Comparison of ENCODE assay signal across 8 cellular contexts in genomic region chr3:42846682-42847522, GRCh38. TPM values are rescaled to one million over a fixed set of nuclear protein-coding genes. Genes with fewer than 3 reads are reported as not detected.
DNase-seq lines count a peak whose midpoint lies in the region; ATAC-seq and TF ChIP-seq lines count a peak whose summit lies in the region.

No MANE protein-coding gene starts in this region.

- peaks cover 8% of the 10 kb centered on the region; the same call in 1 of the 2 replicates for H3K4me1 Mint-ChIP-seq in HFFc6 (ENCODE audit: low read depth)

- no peak overlapping the region for H3K4me3 Mint-ChIP-seq in HFFc6

- peak overlapping the region; percentile 47 for H3K27ac ChIP-seq in cingulate gyrus (ENCODE audit: low read depth, low read length)

- TF ChIP-seq CTCF in HFFc6 (IDR thresholded peaks at IDR 0.05): no peak

- peak; percentile 83 for ATAC-seq in GM18867 (IDR thresholded peaks at IDR 0.05; ENCODE audit: unreplicated experiment)

- H3K9me3 Mint-ChIP-seq in HFFc6: no peaks in the 10 kb centered on the region

- H3K27me3 Mint-ChIP-seq in HFFc6 (ENCODE audit: insufficient read depth): peaks cover 13% of the 10 kb centered on the region

- no peak overlapping the region for H3K27ac Mint-ChIP-seq in HFFc6

- DNase-seq in Kasumi-1 (lab: John Stamatoyannopoulos, UW) (peak; percentile 79 to 89), putamen (ENCODE audit: low spot score) (peak; percentile 27), T-helper 9 cell (no peak), SW 1271 (lab: John Stamatoyannopoulos, UW) (no peak), HFFc6 (no peak)
- DNase-seq in activated CD4-positive, alpha-beta T cell treated with anti-CD3 and anti-CD28 coated beads, Interleukin-2, amount 50 U/mL, for 1 hour: no peak

- H3K36me3 Mint-ChIP-seq in HFFc6 (ENCODE audit: low read depth): no peaks in the 10 kb centered on the region

RNA-seq across cellular contexts. Expression of gene CYP8B1, which starts 28.8 kb away (rescaled TPM):
- not detected for total RNA-seq in HFFc6 (2021; fragmentation: NEBNext Ultra II Directional; extraction: Animal tissue kit (Norgen Biotek cat#: 25700))

RNA-seq across cellular contexts. Expression of gene ACKR2, which starts 37.7 kb away (rescaled TPM):
- total RNA-seq in HFFc6 (2021; fragmentation: NEBNext Ultra II Directional; extraction: Animal tissue kit (Norgen Biotek cat#: 25700)): under 1 TPM in 3 of 6 experiments, not detected in 3; 0.09 to 0.10 (median 0.10) TPM

RNA-seq across cellular contexts. Expression of gene HIGD1A, which starts 42.6 kb away (rescaled TPM):
- total RNA-seq in HFFc6 (2021; fragmentation: NEBNext Ultra II Directional; extraction: Animal tissue kit (Norgen Biotek cat#: 25700)): 100 to 1,000 TPM; 115 to 144 (median 125) TPM

RNA-seq across cellular contexts. Expression of gene ZNF662, which starts 59.0 kb away (rescaled TPM):
- 1 to 10 TPM in 2 of 6 experiments, under 1 TPM in 3, not detected in 1; 0.21 to 1.4 (median 0.51) TPM for total RNA-seq in HFFc6 (2021; fragmentation: NEBNext Ultra II Directional; extraction: Animal tissue kit (Norgen Biotek cat#: 25700))

Comparison
In these comparisons a context has a peak if more than half of its experiments do, and no peak if none do; other contexts are left out.
1. DNase-seq: peak in Kasumi-1 (2 of 2) and putamen (single experiment); none in T-helper 9 cell (single experiment), SW 1271 (0 of 2), activated CD4-positive, alpha-beta T cell treated with anti-CD3 and anti-CD28 coated beads, Interleukin-2, amount 50 U/mL, for 1 hour (single experiment) and HFFc6 (single experiment).